In genomic region chr11:106959386-106959785, GRCh38 we compare ENCODE assay signal across 1 cellular context.
TF ChIP-seq lines count a peak whose summit lies in the region.

No MANE protein-coding gene starts in this region.

TF ChIP-seq in SK-N-SH treated with all-trans-retinoic acid at 6 μM for 48 hours, 23 proteins besides CTCF, POLR2A, EP300 and RAD21 (continued from another document):
- TF ChIP-seq, protein P1, sequence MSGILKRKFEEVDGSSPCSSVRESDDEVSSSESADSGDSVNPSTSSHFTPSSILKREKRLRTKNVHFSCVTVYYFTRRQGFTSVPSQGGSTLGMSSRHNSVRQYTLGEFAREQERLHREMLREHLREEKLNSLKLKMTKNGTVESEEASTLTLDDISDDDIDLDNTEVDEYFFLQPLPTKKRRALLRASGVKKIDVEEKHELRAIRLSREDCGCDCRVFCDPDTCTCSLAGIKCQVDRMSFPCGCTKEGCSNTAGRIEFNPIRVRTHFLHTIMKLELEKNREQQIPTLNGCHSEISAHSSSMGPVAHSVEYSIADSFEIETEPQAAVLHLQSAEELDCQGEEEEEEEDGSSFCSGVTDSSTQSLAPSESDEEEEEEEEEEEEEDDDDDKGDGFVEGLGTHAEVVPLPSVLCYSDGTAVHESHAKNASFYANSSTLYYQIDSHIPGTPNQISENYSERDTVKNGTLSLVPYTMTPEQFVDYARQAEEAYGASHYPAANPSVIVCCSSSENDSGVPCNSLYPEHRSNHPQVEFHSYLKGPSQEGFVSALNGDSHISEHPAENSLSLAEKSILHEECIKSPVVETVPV (CRISPR knock-in tag; IDR thresholded peaks at IDR 0.05) = no peak
- TF ChIP-seq ZNF565 (CRISPR knock-in tag; conservative IDR thresholded peaks at IDR 0.05; ENCODE audit: low read depth) (no peak), POU6F1 (CRISPR knock-in tag; IDR thresholded peaks at IDR 0.05; ENCODE audit: borderline replicate concordance, low read depth) (no peak), ARNTL (CRISPR knock-in tag; IDR thresholded peaks at IDR 0.05; ENCODE audit: borderline replicate concordance, low read depth) (no peak), BACH2 (CRISPR knock-in tag; IDR thresholded peaks at IDR 0.05; ENCODE audit: borderline replicate concordance) (no peak), CSDC2 (CRISPR knock-in tag; IDR thresholded peaks at IDR 0.05) (no peak), OSR1 (CRISPR knock-in tag; IDR thresholded peaks at IDR 0.05) (no peak), ISL1 (CRISPR knock-in tag; IDR thresholded peaks at IDR 0.05) (no peak), CREB5 (CRISPR knock-in tag; IDR thresholded peaks at IDR 0.05; ENCODE audit: low read depth) (no peak), ZFP3 (CRISPR knock-in tag; IDR thresholded peaks at IDR 0.05) (no peak), ZNF70 (CRISPR knock-in tag; IDR thresholded peaks at IDR 0.05) (no peak), PATZ1 (CRISPR knock-in tag; IDR thresholded peaks at IDR 0.05; ENCODE audit: borderline replicate concordance) (no peak), ZFP30 (CRISPR knock-in tag; IDR thresholded peaks at IDR 0.05) (no peak)
TF ChIP-seq in SK-N-SH treated with all-trans-retinoic acid at 6 μM for 48 hours: peak in this region for 0.
